In the genomic region with DNA sequence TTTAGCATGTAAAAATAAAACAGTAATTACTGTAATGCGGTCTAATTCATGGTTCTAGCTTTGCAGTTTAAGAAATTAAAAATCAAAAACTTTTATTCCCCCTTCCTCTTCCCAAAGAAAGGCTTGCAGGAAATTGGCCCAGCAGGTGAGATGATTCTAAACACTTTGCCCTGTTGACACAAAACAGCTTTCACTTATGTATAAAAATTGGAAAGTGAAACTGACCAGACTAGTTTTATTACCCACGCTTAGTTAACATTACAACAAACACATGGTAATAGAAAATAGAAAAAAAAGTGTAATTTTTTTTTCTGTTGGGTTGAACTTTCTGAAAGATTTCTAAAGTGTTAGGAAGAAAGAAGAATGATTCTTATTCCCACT, we compare ENCODE assay signal across 1 cellular context.
TF ChIP-seq lines count a peak whose summit lies in the region.

No MANE protein-coding gene starts in this region.

TF ChIP-seq in WTC11, 78 proteins besides CTCF, POLR2A, EP300 and RAD21 (continued from another document):
- no peak for TF ChIP-seq FOXP1 (CRISPR knock-in tag; IDR thresholded peaks at IDR 0.05; ENCODE audit: borderline replicate concordance)
- TF ChIP-seq IRF2 (CRISPR knock-in tag; IDR thresholded peaks at IDR 0.05; ENCODE audit: borderline replicate concordance, low read depth), result no peak
- no peak for TF ChIP-seq ETV6 (CRISPR knock-in tag; IDR thresholded peaks at IDR 0.05)
- no peak for TF ChIP-seq NFATC4 (CRISPR knock-in tag; IDR thresholded peaks at IDR 0.05)
- TF ChIP-seq, protein P1, sequence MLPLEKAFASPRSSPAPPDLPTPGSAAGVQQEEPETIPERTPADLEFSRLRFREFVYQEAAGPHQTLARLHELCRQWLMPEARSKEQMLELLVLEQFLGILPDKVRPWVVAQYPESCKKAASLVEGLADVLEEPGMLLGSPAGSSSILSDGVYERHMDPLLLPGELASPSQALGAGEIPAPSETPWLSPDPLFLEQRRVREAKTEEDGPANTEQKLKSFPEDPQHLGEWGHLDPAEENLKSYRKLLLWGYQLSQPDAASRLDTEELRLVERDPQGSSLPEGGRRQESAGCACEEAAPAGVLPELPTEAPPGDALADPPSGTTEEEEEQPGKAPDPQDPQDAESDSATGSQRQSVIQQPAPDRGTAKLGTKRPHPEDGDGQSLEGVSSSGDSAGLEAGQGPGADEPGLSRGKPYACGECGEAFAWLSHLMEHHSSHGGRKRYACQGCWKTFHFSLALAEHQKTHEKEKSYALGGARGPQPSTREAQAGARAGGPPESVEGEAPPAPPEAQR (CRISPR knock-in tag; IDR thresholded peaks at IDR 0.05), result no peak
- TF ChIP-seq ZNF671 (CRISPR knock-in tag; IDR thresholded peaks at IDR 0.05), result no peak
